ENCODE assay signal across 8 cellular contexts in the genomic region with DNA sequence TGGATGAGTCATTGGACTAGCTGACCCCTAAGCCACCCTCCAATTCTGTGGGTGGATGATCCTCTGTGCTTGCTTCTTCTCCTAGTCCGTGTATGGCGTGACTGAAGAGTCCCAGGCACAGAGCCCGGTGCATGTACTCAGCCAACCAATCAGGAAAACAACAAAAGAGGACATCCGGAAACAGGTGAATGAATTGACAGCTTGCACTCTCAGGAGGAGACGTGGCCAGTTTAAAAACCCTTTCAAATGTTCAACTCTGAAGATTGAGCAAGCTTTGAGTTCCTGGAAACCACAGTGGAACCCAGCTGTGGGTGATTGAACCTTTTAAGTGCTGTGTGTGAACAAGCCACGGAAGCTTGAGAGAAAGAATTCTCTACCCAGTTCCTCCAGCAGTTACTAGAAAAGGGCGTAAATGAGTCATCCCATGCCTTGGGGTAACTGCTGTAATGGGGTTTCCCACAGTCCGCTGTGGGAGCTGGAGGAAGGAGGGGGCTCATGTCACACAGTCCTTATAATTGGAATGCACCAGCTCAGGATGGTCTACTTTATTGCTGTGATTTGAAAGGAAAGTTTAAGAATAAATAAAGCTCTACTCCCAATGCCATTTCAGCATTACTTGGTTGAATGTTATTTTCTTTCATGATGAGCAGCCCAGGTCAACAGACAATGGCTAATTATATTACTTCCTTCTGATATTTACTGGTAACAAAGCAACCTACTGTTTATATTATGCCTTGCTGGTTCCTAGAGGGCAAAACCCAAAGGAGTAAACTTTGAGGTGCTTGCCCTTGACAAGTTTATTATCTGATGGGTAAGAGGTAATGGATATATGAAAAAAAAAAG.
DNase-seq lines count a peak whose midpoint lies in the region; ATAC-seq lines count a peak whose summit lies in the region.

No MANE protein-coding gene starts in this region.

- H3K27ac Mint-ChIP-seq in activated naive CD8-positive, alpha-beta T cell: peak overlapping the region; percentile 89

- peak overlapping the region; percentile 72 for H3K4me3 Mint-ChIP-seq in activated naive CD8-positive, alpha-beta T cell

- no peaks in the 10 kb centered on the region for H3K9me3 Mint-ChIP-seq in activated naive CD8-positive, alpha-beta T cell (ENCODE audit: low read depth)

- peaks cover 3% of the 10 kb centered on the region for H3K27me3 Mint-ChIP-seq in activated naive CD8-positive, alpha-beta T cell

- ATAC-seq in GM18907 (IDR thresholded peaks at IDR 0.05; ENCODE audit: unreplicated experiment): peak; percentile 85
- peak; percentile 85 for ATAC-seq in HG02981 (IDR thresholded peaks at IDR 0.05; ENCODE audit: unreplicated experiment)

- no peaks in the 10 kb centered on the region for H3K36me3 Mint-ChIP-seq in activated naive CD8-positive, alpha-beta T cell

- H3K4me1 Mint-ChIP-seq in activated naive CD8-positive, alpha-beta T cell (ENCODE audit: low read depth): peaks cover 48% of the 10 kb centered on the region

- peak; percentile 94 for DNase-seq in RPMI7951 (ENCODE audit: low read depth)
- DNase-seq in kidney tubule cell (ENCODE audit: low spot score): peak; percentile 83
- DNase-seq in stimulated activated CD8-positive, alpha-beta memory T cell treated with anti-CD3 and anti-CD28 coated beads, Interleukin-7, amount 100 ng/mL, for 24 hours (ENCODE audit: low read depth): peak; percentile 20
- DNase-seq in mucosa of gallbladder (ENCODE audit: low spot score): no peak
- no peak for DNase-seq in DMS153 (lab: John Stamatoyannopoulos, UW)

Comparison
In these comparisons a context has a peak if more than half of its experiments do, and no peak if none do; other contexts are left out.
1. DNase-seq: peak in RPMI7951 (single experiment), kidney tubule cell (single experiment) and stimulated activated CD8-positive, alpha-beta memory T cell treated with anti-CD3 and anti-CD28 coated beads, Interleukin-7, amount 100 ng/mL, for 24 hours (single experiment); none in mucosa of gallbladder (single experiment) and DMS153 (single experiment).